In the genomic region with DNA sequence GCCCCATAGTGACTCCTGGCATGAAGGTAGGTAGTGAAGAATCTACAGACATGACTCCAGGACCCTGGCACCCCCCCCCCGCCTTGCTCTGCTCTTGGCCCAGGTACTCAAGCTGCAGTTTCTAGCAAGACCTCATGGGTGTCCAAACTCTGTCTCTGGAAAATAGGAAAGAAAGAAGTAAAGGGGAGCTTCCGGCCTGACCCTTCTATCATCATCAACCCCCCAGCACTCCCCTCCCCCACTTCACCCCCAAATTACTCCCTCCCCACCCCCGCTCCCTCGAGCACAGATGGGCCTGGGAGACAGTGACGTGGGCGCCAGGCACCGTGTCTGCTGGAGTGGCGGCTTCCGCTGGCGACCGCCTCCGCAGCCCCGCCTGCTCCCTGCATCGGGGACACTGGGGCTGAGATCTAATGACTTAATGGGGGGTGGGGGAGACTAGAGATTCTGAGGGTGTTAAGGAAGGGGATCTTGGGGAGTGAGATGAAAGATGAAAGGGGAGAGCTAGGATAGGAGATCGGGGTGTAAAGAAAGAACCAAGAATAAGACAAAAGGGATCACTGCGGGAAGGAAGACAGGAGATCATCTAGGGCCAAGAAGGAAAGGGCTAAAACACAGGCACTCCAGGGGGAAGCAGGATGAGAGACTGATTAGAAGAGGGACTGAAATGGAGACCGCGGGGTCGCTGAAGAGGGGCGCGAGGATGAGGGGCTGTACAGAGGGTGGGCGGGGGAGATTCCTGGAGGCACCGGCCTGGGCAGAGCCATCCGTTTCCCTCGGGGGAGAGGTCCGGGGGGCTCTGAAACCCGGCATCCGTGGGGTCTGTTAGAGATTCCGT, we compare ENCODE assay signal across 8 cellular contexts. TPM values are rescaled to one million over a fixed set of nuclear protein-coding genes. Genes with fewer than 3 reads are reported as not detected.
DNase-seq lines count a peak whose midpoint lies in the region; ATAC-seq lines count a peak whose summit lies in the region.

No MANE protein-coding gene starts in this region.

- 11 to 12% methylated on average over 19 to 25 of the region's 29 CpGs for WGBS in mesodermal cell (ENCODE audit: insufficient coverage in 2 of 2), 2 experiments

- no peaks in the 10 kb centered on the region for H3K27me3 Mint-ChIP-seq in stimulated activated naive CD8-positive, alpha-beta T cell treated with anti-CD3 and anti-CD28 coated beads, Interleukin-15, amount 100 ng/mL, for 72 hours

- no peaks in the 10 kb centered on the region for H3K9me3 Mint-ChIP-seq in stimulated activated naive CD8-positive, alpha-beta T cell treated with anti-CD3 and anti-CD28 coated beads, Interleukin-15, amount 100 ng/mL, for 72 hours

- no peaks in the 10 kb centered on the region for H3K9me3 ChIP-seq in mesodermal cell (ENCODE audit: control insufficient read depth, low read length)

- peak overlapping the region; percentile 40 for H3K4me3 ChIP-seq in mesodermal cell (ENCODE audit: extremely low read depth, insufficient read depth, low read length, poor library complexity, severe bottlenecking)

- H3K27ac Mint-ChIP-seq in stimulated activated naive CD8-positive, alpha-beta T cell treated with anti-CD3 and anti-CD28 coated beads, Interleukin-15, amount 100 ng/mL, for 72 hours = peak overlapping the region; percentile 87 to 95

- peak; percentile 0 for ATAC-seq in stimulated activated naive CD8-positive, alpha-beta T cell treated with anti-CD3 and anti-CD28 coated beads, Interleukin-15, amount 100 ng/mL, for 72 hours
- ATAC-seq in GM21717 (IDR thresholded peaks at IDR 0.05; ENCODE audit: unreplicated experiment) (no peak), GM21447 (IDR thresholded peaks at IDR 0.05; ENCODE audit: unreplicated experiment) (no peak)

- H3K4me1 Mint-ChIP-seq in stimulated activated naive CD8-positive, alpha-beta T cell treated with anti-CD3 and anti-CD28 coated beads, Interleukin-15, amount 100 ng/mL, for 72 hours = peaks cover 90% of the 10 kb centered on the region

- peaks cover 38% of the 10 kb centered on the region for H3K4me1 ChIP-seq in mesodermal cell (ENCODE audit: control insufficient read depth, insufficient read depth, low read length, poor library complexity, severe bottlenecking)

- H3K27ac ChIP-seq in mesodermal cell (ENCODE audit: low read depth, low read length, severe bottlenecking) = peak overlapping the region; percentile 93

- H3K4me3 Mint-ChIP-seq in stimulated activated naive CD8-positive, alpha-beta T cell treated with anti-CD3 and anti-CD28 coated beads, Interleukin-15, amount 100 ng/mL, for 72 hours = peak overlapping the region; percentile 85 to 91

- H3K36me3 ChIP-seq in mesodermal cell (ENCODE audit: control insufficient read depth, insufficient read depth, low read length) = peaks cover 5% of the 10 kb centered on the region

- DNase-seq in NCI-H2107 treated with DMSO at 0.1 percent for 48 hours (lab: John Stamatoyannopoulos, UW; ENCODE audit: unreplicated experiment) (peak; percentile 44), NCI-H2107 (lab: John Stamatoyannopoulos, UW) (no peak), T-helper 22 cell (ENCODE audit: low read depth) (peak; percentile 41), dermis blood vessel endothelial cell (peak; percentile 21)
- DNase-seq in stimulated activated naive CD8-positive, alpha-beta T cell treated with anti-CD3 and anti-CD28 coated beads, Interleukin-15, amount 100 ng/mL, for 72 hours = peak; percentile 38 to 44

RNA-seq across cellular contexts. Expression of a gene that starts 1.1 kb away (rescaled TPM):
- 3.4 and 3.6 TPM in 2 replicates for total RNA-seq in dermis blood vessel endothelial cell
- polyA plus RNA-seq in mesodermal cell (2013, experiment 1 of 2) = 53.0 TPM
- polyA plus RNA-seq in mesodermal cell (2013, experiment 2 of 2) = 42.1 TPM

RNA-seq across cellular contexts. Expression of a gene that starts 30.4 kb away (rescaled TPM):
- not detected in 2 replicates for total RNA-seq in dermis blood vessel endothelial cell
- polyA plus RNA-seq in mesodermal cell (2013, experiment 1 of 2) = 1.3 TPM
- polyA plus RNA-seq in mesodermal cell (2013, experiment 2 of 2) = 1.3 TPM
